In genomic region chr6:119192200-119192599, GRCh38 we compare ENCODE assay signal across 25 cellular contexts.
"Had no signal": no experiment of that assay in that cellular context is flagged by ENCODE, and none has a peak within 500 bp of the region (broad histone marks: within the 10 kb centered on the region; RNA-seq: fewer than 3 reads in every experiment).

No MANE protein-coding gene starts in this region.

- H3K27ac ChIP-seq: hepatocyte, lower lobe of right lung, ovary, right atrium auricular region, right lobe of liver, tibial nerve, uterus had no signal

- H3K4me3 ChIP-seq: hepatocyte, lower lobe of right lung, ovary, right atrium auricular region, right lobe of liver, smooth muscle cell, tibial nerve, uterus had no signal

- H3K4me3 Mint-ChIP-seq: naive thymus-derived CD8-positive, alpha-beta T cell; stimulated activated memory B cell treated with anti-CD40 and anti-IgM and Interleukin-4, amounts not matched to agents 10 μg/mL and 1 μg/mL and 100 μg/mL, for 72 hours; stimulated activated naive CD8-positive, alpha-beta T cell treated with anti-CD3 and anti-CD28 coated beads, Interleukin-15, amount 100 ng/mL, for 72 hours; type B pancreatic cell had no signal

- H3K27me3 Mint-ChIP-seq: naive thymus-derived CD8-positive, alpha-beta T cell; progenitor cell of endocrine pancreas; stimulated activated memory B cell treated with anti-CD40 and anti-IgM and Interleukin-4, amounts not matched to agents 10 μg/mL and 1 μg/mL and 100 μg/mL, for 72 hours; stimulated activated naive CD8-positive, alpha-beta T cell treated with anti-CD3 and anti-CD28 coated beads, Interleukin-15, amount 100 ng/mL, for 72 hours; type B pancreatic cell had no signal

- DNase-seq: kidney glomerular epithelial cell; left cardiac atrium; left ventricle myocardium superior; lower lobe of right lung; mammary epithelial cell; mesenchymal stem cell; naive thymus-derived CD8-positive, alpha-beta T cell; ovary; right lobe of liver; stimulated activated CD4-positive, alpha-beta T cell treated with anti-CD3 and anti-CD28 coated beads, Interleukin-1b, Interleukin-23, amount 100 ng/mL, for 48 hours; stimulated activated CD4-positive, alpha-beta T cell treated with anti-CD3 and anti-CD28 coated beads, Interleukin-2, amount 100 ng/mL, for 48 hours; stimulated activated CD4-positive, alpha-beta T cell treated with anti-CD3 and anti-CD28 coated beads, Interleukin-4, amount 100 ng/mL, for 4 hours; stimulated activated CD8-positive, alpha-beta memory T cell treated with anti-CD3 and anti-CD28 coated beads, Interleukin-4, amount 100 ng/mL, for 48 hours; stimulated activated naive CD4-positive, alpha-beta T cell treated with Interleukin-2 at 50 U/mL for 16 hours; stimulated activated naive CD8-positive, alpha-beta T cell treated with anti-CD3 and anti-CD28 coated beads, Interleukin-15, amount 100 ng/mL, for 72 hours; substantia nigra; uterus had no signal

- H3K27ac Mint-ChIP-seq: naive thymus-derived CD8-positive, alpha-beta T cell; progenitor cell of endocrine pancreas; stimulated activated memory B cell treated with anti-CD40 and anti-IgM and Interleukin-4, amounts not matched to agents 10 μg/mL and 1 μg/mL and 100 μg/mL, for 72 hours; stimulated activated naive CD8-positive, alpha-beta T cell treated with anti-CD3 and anti-CD28 coated beads, Interleukin-15, amount 100 ng/mL, for 72 hours; type B pancreatic cell had no signal

- H3K9me3 ChIP-seq: lower lobe of right lung, ovary, right atrium auricular region, right lobe of liver, tibial nerve, uterus had no signal

- H3K9me3 Mint-ChIP-seq: naive thymus-derived CD8-positive, alpha-beta T cell; stimulated activated memory B cell treated with anti-CD40 and anti-IgM and Interleukin-4, amounts not matched to agents 10 μg/mL and 1 μg/mL and 100 μg/mL, for 72 hours; stimulated activated naive CD8-positive, alpha-beta T cell treated with anti-CD3 and anti-CD28 coated beads, Interleukin-15, amount 100 ng/mL, for 72 hours; type B pancreatic cell had no signal

- H3K27me3 ChIP-seq: hepatocyte, ovary, right atrium auricular region, right lobe of liver, tibial nerve, uterus had no signal

- H3K36me3 ChIP-seq: ovary, uterus had no signal

- ATAC-seq: left cardiac atrium; left lobe of liver; left ventricle myocardium superior; lower lobe of right lung; naive thymus-derived CD8-positive, alpha-beta T cell; stimulated activated memory B cell treated with anti-CD40 and anti-IgM and Interleukin-4, amounts not matched to agents 10 μg/mL and 1 μg/mL and 100 μg/mL, for 72 hours; stimulated activated naive CD8-positive, alpha-beta T cell treated with anti-CD3 and anti-CD28 coated beads, Interleukin-15, amount 100 ng/mL, for 72 hours had no signal

- H3K4me1 Mint-ChIP-seq: stimulated activated memory B cell treated with anti-CD40 and anti-IgM and Interleukin-4, amounts not matched to agents 10 μg/mL and 1 μg/mL and 100 μg/mL, for 72 hours; stimulated activated naive CD8-positive, alpha-beta T cell treated with anti-CD3 and anti-CD28 coated beads, Interleukin-15, amount 100 ng/mL, for 72 hours had no signal

- H3K4me1 ChIP-seq: lower lobe of right lung, right atrium auricular region, right lobe of liver, tibial nerve, uterus had no signal
